Comparison of ENCODE assay signal across 13 cellular contexts in the genomic region with DNA sequence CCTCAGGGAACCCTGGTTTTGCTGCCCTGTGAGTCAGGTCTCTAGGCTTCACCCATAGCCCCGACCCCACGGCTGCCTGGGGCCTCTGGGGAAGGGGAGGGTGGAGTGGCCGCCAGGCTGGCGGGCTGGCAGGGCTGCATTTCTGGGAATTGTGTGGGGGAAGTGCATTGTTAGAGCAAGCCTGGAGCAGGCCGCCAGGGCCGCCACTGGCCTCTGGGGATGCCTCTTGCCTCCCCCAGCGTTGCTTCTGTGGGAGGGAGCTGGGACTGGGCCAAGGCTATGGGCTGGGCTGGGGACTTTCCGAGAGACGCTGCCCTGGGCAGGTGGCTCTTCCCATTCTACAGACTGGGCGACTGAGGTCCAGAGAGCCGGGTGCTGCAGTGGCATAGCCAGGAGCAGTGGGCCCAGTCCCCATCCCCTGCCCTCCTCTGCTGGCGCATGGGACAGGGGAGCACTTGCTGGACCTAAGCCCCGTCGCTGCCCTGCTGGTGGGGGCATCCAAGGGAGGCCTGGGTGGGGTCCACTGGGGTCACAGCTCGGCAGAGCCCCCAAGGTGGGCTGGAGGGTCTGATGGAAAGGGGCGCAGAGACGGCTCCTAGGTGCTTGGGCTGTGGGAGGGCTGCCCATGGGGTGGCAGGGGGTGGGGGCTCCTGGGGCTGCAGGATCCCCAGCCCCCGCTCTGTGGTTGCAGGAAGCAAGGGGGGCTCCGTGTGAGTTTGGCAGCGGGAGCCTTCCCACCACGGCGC. TPM values are rescaled to one million over a fixed set of nuclear protein-coding genes. Genes with fewer than 3 reads are reported as not detected.
DNase-seq lines count a peak whose midpoint lies in the region; ATAC-seq, FAIRE-seq and TF ChIP-seq lines count a peak whose summit lies in the region.
"Had no signal": no experiment of that assay in that cellular context is flagged by ENCODE, and none has a peak within 500 bp of the region (broad histone marks: within the 10 kb centered on the region; RNA-seq: fewer than 3 reads in every experiment).

No MANE protein-coding gene starts in this region.

- H3K4me1 Mint-ChIP-seq in activated T-helper 2 cell treated with anti-CD3 and anti-CD28 coated beads, Interferon-gamma antibody, Interleukin-2, Interleukin-4, amounts not matched to agents 10 μg/mL and 5 μg/mL and 100 μg/mL, durations not matched to agents 14 hours and 24 hours and 36 hours (ENCODE audit: low read depth): peaks cover 11% of the 10 kb centered on the region

- no peaks in the 10 kb centered on the region for H3K27me3 ChIP-seq in WERI-Rb-1 (ENCODE audit: insufficient read depth, low read depth, severe bottlenecking)

- H3K27ac ChIP-seq in kidney (ENCODE audit: low read depth in 2 of 2, low read length in 2 of 2): peak overlapping the region; percentile 69 to 76
- H3K27ac ChIP-seq in WERI-Rb-1: no peak overlapping the region
- H3K27ac ChIP-seq: KMS-11, vagina had no signal

- no peaks in the 10 kb centered on the region for H3K9me3 Mint-ChIP-seq in activated T-helper 2 cell treated with anti-CD3 and anti-CD28 coated beads, Interferon-gamma antibody, Interleukin-2, Interleukin-4, amounts not matched to agents 10 μg/mL and 5 μg/mL and 100 μg/mL, durations not matched to agents 14 hours and 24 hours and 36 hours

- no peak overlapping the region for H3K27ac Mint-ChIP-seq in activated T-helper 2 cell treated with anti-CD3 and anti-CD28 coated beads, Interferon-gamma antibody, Interleukin-2, Interleukin-4, amounts not matched to agents 10 μg/mL and 5 μg/mL and 100 μg/mL, durations not matched to agents 14 hours and 24 hours and 36 hours

- TF ChIP-seq CTCF in kidney (IDR thresholded peaks at IDR 0.05; ENCODE audit: borderline replicate concordance, extremely low read depth, insufficient read depth) (no peak), WERI-Rb-1 (IDR thresholded peaks at IDR 0.05; ENCODE audit: low read depth, low read length) (no peak)

- H3K4me3 ChIP-seq in kidney (ENCODE audit: low read length in 2 of 2) (no peak overlapping the region), WERI-Rb-1 (ENCODE audit: low read depth, low read length) (no peak overlapping the region)
- H3K4me3 ChIP-seq: vagina had no signal

- H3K4me1 ChIP-seq in kidney (ENCODE audit: control insufficient read depth in 1 of 2, insufficient read depth in 1 of 2, low read depth in 1 of 2, low read length in 2 of 2): peaks cover 0 to 24% of the 10 kb centered on the region in 2 donors

- DNase-seq in Right ventricle myocardium superior (peak; percentile 81), Right ventricle myocardium inferior (ENCODE audit: missing footprints) (no peak), kidney (no peak), WERI-Rb-1 (no peak), G401 (ENCODE audit: low spot score) (no peak)
- DNase-seq in activated T-helper 2 cell treated with anti-CD3 and anti-CD28 coated beads, Interferon-gamma antibody, Interleukin-2, Interleukin-4, amounts not matched to agents 10 μg/mL and 5 μg/mL and 100 μg/mL, durations not matched to agents 14 hours and 24 hours and 36 hours (ENCODE audit: low spot score): no peak
- DNase-seq: activated CD8-positive, alpha-beta memory T cell treated with anti-CD3 and anti-CD28 coated beads for 24 hours had no signal

- H3K9ac ChIP-seq in kidney (ENCODE audit: low read length in 2 of 2): no peak overlapping the region
- H3K9ac ChIP-seq: KMS-11 had no signal

- peaks cover 3% of the 10 kb centered on the region for H3K27me3 Mint-ChIP-seq in activated T-helper 2 cell treated with anti-CD3 and anti-CD28 coated beads, Interferon-gamma antibody, Interleukin-2, Interleukin-4, amounts not matched to agents 10 μg/mL and 5 μg/mL and 100 μg/mL, durations not matched to agents 14 hours and 24 hours and 36 hours (ENCODE audit: low read depth)

- intact Hi-C loops in Right ventricle myocardium superior (cut with DNase I): no loop called here
- intact Hi-C loops in Right ventricle myocardium inferior (cut with DNase I): loop anchor here (2.0 to 10.0 kb wide), 2 partner anchors 75 to 201 kb away; a partner anchor contains a TSS
- intact Hi-C loops in kidney (cut with DNase I): loop anchor here (5.0 kb wide), 1 partner anchor 434 kb away; no protein-coding TSS in a partner anchor
- intact Hi-C loops in activated T-helper 2 cell treated with anti-CD3 and anti-CD28 coated beads, Interferon-gamma antibody, Interleukin-2, Interleukin-4, amounts not matched to agents 10 μg/mL and 5 μg/mL and 100 μg/mL, durations not matched to agents 14 hours and 24 hours and 36 hours (cut with micrococcal nuclease): no loop called here

- in situ Hi-C loops in G401 (cut with HindIII; ENCODE audit: low sequenced_read_pairs): no loop called here

- H3K36me3 ChIP-seq in kidney (ENCODE audit: control insufficient read depth in 1 of 2, insufficient read depth in 2 of 2, low read length in 2 of 2): no peaks in the 10 kb centered on the region
- no peaks in the 10 kb centered on the region for H3K36me3 ChIP-seq in WERI-Rb-1
- H3K36me3 ChIP-seq: vagina had no signal

- ATAC-seq in Right ventricle myocardium superior (ENCODE audit: poor library complexity) (peak; percentile 18), Right ventricle myocardium inferior (no peak)

- no peak for FAIRE-seq in kidney (lab: Jason Lieb, UNC)
- FAIRE-seq: colon, GM12892, keratinocyte had no signal

- H3K36me3 Mint-ChIP-seq in activated T-helper 2 cell treated with anti-CD3 and anti-CD28 coated beads, Interferon-gamma antibody, Interleukin-2, Interleukin-4, amounts not matched to agents 10 μg/mL and 5 μg/mL and 100 μg/mL, durations not matched to agents 14 hours and 24 hours and 36 hours (ENCODE audit: low read depth): no peaks in the 10 kb centered on the region

- no peak overlapping the region for H3K4me3 Mint-ChIP-seq in activated T-helper 2 cell treated with anti-CD3 and anti-CD28 coated beads, Interferon-gamma antibody, Interleukin-2, Interleukin-4, amounts not matched to agents 10 μg/mL and 5 μg/mL and 100 μg/mL, durations not matched to agents 14 hours and 24 hours and 36 hours (ENCODE audit: low read depth)

- no peaks in the 10 kb centered on the region for H3K9me3 ChIP-seq in kidney (ENCODE audit: control insufficient read depth in 1 of 2, low read length in 2 of 2)
- no peaks in the 10 kb centered on the region for H3K9me3 ChIP-seq in WERI-Rb-1 (ENCODE audit: severe bottlenecking)
- H3K9me3 ChIP-seq: vagina had no signal

RNA-seq across cellular contexts. Expression of a gene that starts 6.6 kb away (rescaled TPM):
- 34.3 TPM for total RNA-seq in Right ventricle myocardium superior
- total RNA-seq in Right ventricle myocardium inferior: 38.4 TPM
- 56.7 TPM for total RNA-seq in kidney
- 36.5 TPM for polyA plus RNA-seq in kidney (ENCODE audit: insufficient read depth, low read depth, low replicate concordance)
- 1.0 and 1.1 TPM in 2 replicates for total RNA-seq in activated T-helper 2 cell treated with anti-CD3 and anti-CD28 coated beads, Interferon-gamma antibody, Interleukin-2, Interleukin-4, amounts not matched to agents 10 μg/mL and 5 μg/mL and 100 μg/mL, durations not matched to agents 14 hours and 24 hours and 36 hours
- total RNA-seq in G401 (2014; rRNA removed; shearing (Covaris generic)): 1.2 TPM in 1 of 2 replicates, not detected in the other
- polyA plus RNA-seq: AG04450, keratinocyte had no signal

RNA-seq across cellular contexts. Expression of a gene that starts 6.9 kb away (rescaled TPM):
- total RNA-seq in Right ventricle myocardium superior: 34.6 TPM
- 39.0 TPM for total RNA-seq in Right ventricle myocardium inferior
- total RNA-seq in kidney: 53.8 TPM
- 90.9 TPM for polyA plus RNA-seq in kidney (ENCODE audit: insufficient read depth, low read depth, low replicate concordance)
- 49.0 and 49.9 TPM in 2 replicates for total RNA-seq in activated T-helper 2 cell treated with anti-CD3 and anti-CD28 coated beads, Interferon-gamma antibody, Interleukin-2, Interleukin-4, amounts not matched to agents 10 μg/mL and 5 μg/mL and 100 μg/mL, durations not matched to agents 14 hours and 24 hours and 36 hours
- total RNA-seq in G401 (2014; rRNA removed; shearing (Covaris generic)): 29.2 and 44.0 TPM in 2 replicates

RNA-seq across cellular contexts. Expression of a gene that starts 20.1 kb away (rescaled TPM):
- total RNA-seq in Right ventricle myocardium superior (0.38 TPM), Right ventricle myocardium inferior (0.30 TPM), kidney (2.4 TPM)
- 0.75 TPM for polyA plus RNA-seq in kidney (ENCODE audit: insufficient read depth, low read depth, low replicate concordance)
- 3.8 and 4.3 TPM in 2 replicates for total RNA-seq in activated T-helper 2 cell treated with anti-CD3 and anti-CD28 coated beads, Interferon-gamma antibody, Interleukin-2, Interleukin-4, amounts not matched to agents 10 μg/mL and 5 μg/mL and 100 μg/mL, durations not matched to agents 14 hours and 24 hours and 36 hours
- total RNA-seq in G401 (2014; rRNA removed; shearing (Covaris generic)): 0.81 and 1.8 TPM in 2 replicates

RNA-seq across cellular contexts. Expression of a gene that starts 23.3 kb away (rescaled TPM):
- total RNA-seq in Right ventricle myocardium superior (6.7 TPM), Right ventricle myocardium inferior (6.6 TPM), kidney (20.2 TPM)
- 6.8 TPM for polyA plus RNA-seq in kidney (ENCODE audit: insufficient read depth, low read depth, low replicate concordance)
- total RNA-seq in activated T-helper 2 cell treated with anti-CD3 and anti-CD28 coated beads, Interferon-gamma antibody, Interleukin-2, Interleukin-4, amounts not matched to agents 10 μg/mL and 5 μg/mL and 100 μg/mL, durations not matched to agents 14 hours and 24 hours and 36 hours: 42.0 and 43.3 TPM in 2 replicates
- 32.9 and 33.4 TPM in 2 replicates for total RNA-seq in G401 (2014; rRNA removed; shearing (Covaris generic))

RNA-seq across cellular contexts. Expression of a gene that starts 23.8 kb away (rescaled TPM):
- total RNA-seq in Right ventricle myocardium superior (0.75 TPM), Right ventricle myocardium inferior (0.49 TPM), kidney (1.2 TPM)
- polyA plus RNA-seq in kidney (ENCODE audit: insufficient read depth, low read depth, low replicate concordance): 0.39 TPM
- total RNA-seq in activated T-helper 2 cell treated with anti-CD3 and anti-CD28 coated beads, Interferon-gamma antibody, Interleukin-2, Interleukin-4, amounts not matched to agents 10 μg/mL and 5 μg/mL and 100 μg/mL, durations not matched to agents 14 hours and 24 hours and 36 hours: 0.32 and 0.41 TPM in 2 replicates
- 4.2 and 5.0 TPM in 2 replicates for total RNA-seq in G401 (2014; rRNA removed; shearing (Covaris generic))

Comparison
In these comparisons a context has a peak if more than half of its experiments do, and no peak if none do; other contexts are left out.
1. intact Hi-C loops: an anchor here in Right ventricle myocardium inferior (2.0 to 10.0 kb wide) and kidney (5.0 kb wide); none called in Right ventricle myocardium superior and activated T-helper 2 cell treated with anti-CD3 and anti-CD28 coated beads, Interferon-gamma antibody, Interleukin-2, Interleukin-4, amounts not matched to agents 10 μg/mL and 5 μg/mL and 100 μg/mL, durations not matched to agents 14 hours and 24 hours and 36 hours.
2. RNA of a gene that starts 6.6 kb away (total RNA-seq): 56.7 TPM in kidney (single experiment), 38.4 TPM in Right ventricle myocardium inferior (single experiment) and 34.3 TPM in Right ventricle myocardium superior (single experiment); 1.2 TPM in G401 and 1.0 to 1.1 TPM in activated T-helper 2 cell treated with anti-CD3 and anti-CD28 coated beads, Interferon-gamma antibody, Interleukin-2, Interleukin-4, amounts not matched to agents 10 μg/mL and 5 μg/mL and 100 μg/mL, durations not matched to agents 14 hours and 24 hours and 36 hours; every median in the first group is over 10 times any median in the second.